In genomic region chr12:56118688-56119045, GRCh38 we compare ENCODE assay signal across 8 cellular contexts. TPM values are rescaled to one million over a fixed set of nuclear protein-coding genes. Genes with fewer than 3 reads are reported as not detected.
DNase-seq lines count a peak whose midpoint lies in the region; ATAC-seq and TF ChIP-seq lines count a peak whose summit lies in the region.

No MANE protein-coding gene starts in this region.

- POLR2A ChIA-PET in RWPE1 (lab: Yijun Ruan, JAX; ENCODE audit: low non-redundant PET): interaction anchor here (0.7 to 2.1 kb wide), 5 partner anchors 9 to 75 kb away, joined by 3 to 10 read pairs (median 6); partner anchors contain the start of genes ESYT1 and PA2G4

- no peak for ATAC-seq in heart left ventricle
- no peak for ATAC-seq in GM21390 (IDR thresholded peaks at IDR 0.05; ENCODE audit: unreplicated experiment)

- intact Hi-C loops in heart left ventricle (cut with DNase I): loop anchor here (1.0 to 10.0 kb wide), 12 partner anchors 39 to 199 kb away; partner anchors contain the start of genes SMARCC2 (in 8 of the 10), MYL6 (in 6 of the 10), NABP2 (in 4 of the 10) and RPS26 (in 2 of the 10)
- intact Hi-C loops in cardiac septum (cut with DNase I): loop anchor here (1.0 to 10.0 kb wide), 6 partner anchors 40 to 374 kb away; partner anchors contain the start of genes CNPY2, GDF11, MYL6 and NABP2

- no peak for TF ChIP-seq CTCF in heart left ventricle (IDR thresholded peaks at IDR 0.05)
- TF ChIP-seq CTCF in RWPE1 (conservative IDR thresholded peaks at IDR 0.05; ENCODE audit: low read depth): no peak
- no peak for TF ChIP-seq CTCF in fibroblast of lung (conservative IDR thresholded peaks at IDR 0.05 in 1 of 2, IDR thresholded peaks at IDR 0.05 in 1 of 2; ENCODE audit: low read depth in 1 of 2, low read length in 2 of 2)

- no peaks in the 10 kb centered on the region for H4K20me1 ChIP-seq in fibroblast of lung (ENCODE audit: control insufficient read depth, extremely low read depth, insufficient read depth, low read length)

- H3K4me1 ChIP-seq in heart left ventricle: peaks cover 0 to 58% (median 28%) of the 10 kb centered on the region in 12 donors
- H3K4me1 ChIP-seq in fibroblast of lung (ENCODE audit: control insufficient read depth, extremely low read depth, insufficient read depth, low read length): peaks cover 16% of the 10 kb centered on the region
- peaks cover 25% of the 10 kb centered on the region for H3K4me1 ChIP-seq in skeletal muscle satellite cell (ENCODE audit: control insufficient read depth, insufficient read depth, low read length)

- H3K4me2 ChIP-seq in fibroblast of lung (ENCODE audit: extremely low read depth, insufficient read depth, low read length) (peak overlapping the region; percentile 84), skeletal muscle satellite cell (ENCODE audit: low read length) (peak overlapping the region; percentile 88)

- H3K27ac ChIP-seq in heart left ventricle (peak overlapping the region; percentile 39 to 98 (median 92)), RWPE1 (peak overlapping the region; percentile 92), fibroblast of lung (ENCODE audit: insufficient read depth, low read length) (peak overlapping the region; percentile 91)

- peak overlapping the region; percentile 63 to 95 (median 78) for H3K4me3 ChIP-seq in heart left ventricle
- peak overlapping the region; percentile 61 to 85 (median 71) for H3K4me3 ChIP-seq in fibroblast of lung (replicated peaks in 1 of 4; ENCODE audit: control extremely low read depth in 1 of 4, insufficient read depth in 1 of 4, low read depth in 3 of 4, low read length in 4 of 4)
- peak overlapping the region; percentile 80 for H3K4me3 ChIP-seq in skeletal muscle satellite cell (ENCODE audit: low read length)

- DNase-seq in heart left ventricle (no peak), cardiac septum (ENCODE audit: low spot score) (no peak), RWPE1 (ENCODE audit: low spot score) (no peak), fibroblast of lung (ENCODE audit: low read depth in 2 of 2) (no peak), DMS 273 treated with DMSO at 0.1 percent for 48 hours (lab: John Stamatoyannopoulos, UW) (no peak), GM19240 (ENCODE audit: insufficient read length, low spot score) (no peak)

- CTCF ChIA-PET in RWPE1 (lab: Yijun Ruan, JAX): interaction anchor here (0.6 to 5.3 kb wide), 9 partner anchors 40 to 1041 kb away, joined by 3 to 36 read pairs (median 3); partner anchors contain the start of genes ANKRD52 and SMARCC2

- H3K9me3 ChIP-seq in heart left ventricle (no peaks in the 10 kb centered on the region), fibroblast of lung (ENCODE audit: control insufficient read depth, insufficient read depth, low read depth, low read length) (no peaks in the 10 kb centered on the region), skeletal muscle satellite cell (replicated peaks; ENCODE audit: low read length) (no peaks in the 10 kb centered on the region)

- no peaks in the 10 kb centered on the region for H3K27me3 ChIP-seq in heart left ventricle
- H3K27me3 ChIP-seq in fibroblast of lung (ENCODE audit: control insufficient read depth, insufficient read depth, low read length): no peaks in the 10 kb centered on the region
- no peaks in the 10 kb centered on the region for H3K27me3 ChIP-seq in skeletal muscle satellite cell (ENCODE audit: control insufficient read depth, insufficient read depth, low read length)

- no peak for TF ChIP-seq POLR2A in heart left ventricle (IDR thresholded peaks at IDR 0.05)

- H3K79me2 ChIP-seq in fibroblast of lung (ENCODE audit: control insufficient read depth, insufficient read depth, low read length): peaks cover 14% of the 10 kb centered on the region

- peak overlapping the region; percentile 66 for H3K9ac ChIP-seq in fibroblast of lung (ENCODE audit: insufficient read depth, low read length)
- H3K9ac ChIP-seq in skeletal muscle satellite cell (ENCODE audit: low read depth, low read length): peak overlapping the region; percentile 97

- H3K36me3 ChIP-seq in heart left ventricle (peaks cover 0 to 43% (median 20%) of the 10 kb centered on the region in 9 donors), fibroblast of lung (ENCODE audit: control insufficient read depth, insufficient read depth, low read length) (peaks cover 10% of the 10 kb centered on the region), skeletal muscle satellite cell (ENCODE audit: insufficient read depth, low read length) (peaks cover 21% of the 10 kb centered on the region)

- 8 to 12% (median 9%) methylated on average over 10 of the region's 10 CpGs for WGBS in heart left ventricle, 4 donors

- no peak overlapping the region for H2AFZ ChIP-seq in fibroblast of lung (ENCODE audit: low read length)

RNA-seq across cellular contexts. Expression of gene ZC3H10, which starts 0.6 kb away (rescaled TPM):
- total RNA-seq in heart left ventricle: 1 to 10 TPM; 2.7 to 6.4 (median 4.9) TPM
- 1 to 10 TPM; 3.5 to 3.9 TPM for polyA plus RNA-seq in heart left ventricle
- total RNA-seq in cardiac septum: 6.0 TPM
- 5.6 and 7.2 TPM in 2 replicates for total RNA-seq in fibroblast of lung
- 1.8 and 1.9 TPM in 2 replicates for polyA plus RNA-seq in fibroblast of lung
- polyA plus RNA-seq in fibroblast of lung (2012): 1.9 and 3.5 TPM in 2 replicates
- polyA minus RNA-seq in fibroblast of lung (ENCODE audit: low replicate concordance): 2.9 and 4.0 TPM in 2 replicates
- 2.8 and 5.6 TPM in 2 replicates for total RNA-seq in skeletal muscle satellite cell (2012; rRNA removed)

RNA-seq across cellular contexts. Expression of gene RPL41, which starts 2.2 kb away (rescaled TPM):
- total RNA-seq in heart left ventricle (1,000 to 10,000 TPM in 8 of 9 donors, 100 to 1,000 TPM in 1; 533 to 2,381 (median 1,999) TPM), cardiac septum (1,517 TPM), fibroblast of lung (2,664 and 4,175 TPM in 2 replicates)
- polyA plus RNA-seq in heart left ventricle (1,000 to 10,000 TPM in 1 of 2 donors, 100 to 1,000 TPM in 1; 752 to 4,466 TPM), fibroblast of lung (6,961 and 9,604 TPM in 2 replicates)
- 7,932 and 8,024 TPM in 2 replicates for polyA plus RNA-seq in fibroblast of lung (2012)
- 1,416 and 1,475 TPM in 2 replicates for polyA minus RNA-seq in fibroblast of lung (ENCODE audit: low replicate concordance)
- total RNA-seq in skeletal muscle satellite cell (2012; rRNA removed): 2,116 and 2,859 TPM in 2 replicates

RNA-seq across cellular contexts. Expression of gene ESYT1, which starts 9.4 kb away (rescaled TPM):
- total RNA-seq in heart left ventricle (10 to 100 TPM; 26.8 to 81.1 (median 43.4) TPM), cardiac septum (36.2 TPM), fibroblast of lung (261 and 446 TPM in 2 replicates)
- polyA plus RNA-seq in heart left ventricle (10 to 100 TPM; 17.0 to 67.3 TPM), fibroblast of lung (182 and 260 TPM in 2 replicates)
- 135 and 167 TPM in 2 replicates for polyA plus RNA-seq in fibroblast of lung (2012)
- polyA minus RNA-seq in fibroblast of lung (ENCODE audit: low replicate concordance): 837 and 884 TPM in 2 replicates
- 186 and 199 TPM in 2 replicates for total RNA-seq in skeletal muscle satellite cell (2012; rRNA removed)

RNA-seq across cellular contexts. Expression of gene PA2G4, which starts 14.3 kb away (rescaled TPM):
- total RNA-seq in heart left ventricle (100 to 1,000 TPM in 1 of 9 donors, 10 to 100 TPM in 8; 66.0 to 105 (median 72.4) TPM), cardiac septum (61.6 TPM), fibroblast of lung (92.2 and 93.5 TPM in 2 replicates)
- polyA plus RNA-seq in heart left ventricle (100 to 1,000 TPM in 1 of 2 donors, 10 to 100 TPM in 1; 62.4 to 187 TPM), fibroblast of lung (202 and 342 TPM in 2 replicates)
- 94.2 and 182 TPM in 2 replicates for polyA plus RNA-seq in fibroblast of lung (2012)
- 12.2 and 20.4 TPM in 2 replicates for polyA minus RNA-seq in fibroblast of lung (ENCODE audit: low replicate concordance)
- 214 and 220 TPM in 2 replicates for total RNA-seq in skeletal muscle satellite cell (2012; rRNA removed)

RNA-seq across cellular contexts. Expression of gene MYL6B, which starts 33.7 kb away (rescaled TPM):
- total RNA-seq in heart left ventricle (10 to 100 TPM; 30.1 to 55.2 (median 41.1) TPM), cardiac septum (37.6 TPM), fibroblast of lung (71.7 and 98.6 TPM in 2 replicates)
- polyA plus RNA-seq in heart left ventricle (10 to 100 TPM; 27.5 to 65.9 TPM), fibroblast of lung (87.7 and 99.1 TPM in 2 replicates)
- polyA plus RNA-seq in fibroblast of lung (2012): 163 and 171 TPM in 2 replicates
- 40.3 and 69.5 TPM in 2 replicates for polyA minus RNA-seq in fibroblast of lung (ENCODE audit: low replicate concordance)
- total RNA-seq in skeletal muscle satellite cell (2012; rRNA removed): 49.4 and 104 TPM in 2 replicates
